8 cellular contexts compared by ENCODE assay signal in the genomic region with DNA sequence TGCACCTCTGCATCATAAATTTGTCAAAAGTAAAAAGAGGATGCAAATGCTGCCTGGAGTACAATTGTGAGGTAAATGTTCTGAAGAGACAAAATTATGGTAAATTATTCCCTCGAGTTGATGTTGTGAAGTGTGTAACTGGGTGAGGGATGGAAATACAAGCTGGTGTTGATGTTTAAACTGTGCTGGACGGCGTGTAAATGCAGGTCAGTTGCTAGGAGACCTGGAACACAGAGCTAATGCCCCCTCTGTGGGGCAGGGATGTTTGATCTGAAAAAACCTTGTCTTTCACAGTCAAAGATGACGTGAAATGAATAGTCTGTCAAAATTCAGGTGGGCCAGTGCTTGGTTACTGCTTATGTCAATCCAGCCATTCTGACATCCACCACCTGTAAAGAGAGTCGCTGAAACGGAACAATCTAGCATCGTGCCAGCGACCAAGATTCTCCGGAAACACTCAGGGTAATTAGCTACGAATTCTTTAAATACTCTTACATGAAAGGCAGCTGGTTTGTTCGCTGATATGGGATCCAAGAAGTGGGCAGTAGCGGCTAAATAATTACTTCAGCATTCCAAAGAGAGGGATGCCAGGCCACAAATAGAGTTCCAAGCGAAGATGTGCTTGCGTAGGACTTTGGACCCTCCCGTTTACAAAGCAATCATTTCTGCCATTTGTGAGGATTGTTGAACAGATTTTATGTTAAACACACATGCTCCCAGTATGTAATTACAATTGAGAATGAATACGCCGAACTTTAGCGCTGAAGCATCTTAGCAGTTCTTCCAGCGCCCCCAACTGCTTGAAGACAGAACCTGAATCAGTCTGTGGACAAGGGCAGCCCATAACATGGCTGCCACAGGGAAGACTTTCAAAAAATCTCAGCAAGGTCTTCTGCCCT. TPM values are rescaled to one million over a fixed set of nuclear protein-coding genes. Genes with fewer than 3 reads are reported as not detected.
DNase-seq lines count a peak whose midpoint lies in the region; ATAC-seq and TF ChIP-seq lines count a peak whose summit lies in the region.

No MANE protein-coding gene starts in this region.

- no peak for TF ChIP-seq POLR2A in suprapubic skin (IDR thresholded peaks at IDR 0.05)

- H3K27me3 Mint-ChIP-seq in Caco-2 (ENCODE audit: insufficient read depth, unreplicated experiment), result no peaks in the 10 kb centered on the region
- H3K27me3 Mint-ChIP-seq in activated T-helper 1 cell treated with anti-CD3 and anti-CD28 coated beads, Interleukin-12 subunit alpha, Interleukin-12 subunit beta, Interleukin-2, Interleukin-4 antibody, amounts not matched to agents 30 ng/mL and 10 ng/mL and 1 ng/mL, durations not matched to agents 14 hours and 24 hours and 36 hours (ENCODE audit: insufficient read depth), result peaks cover 5% of the 10 kb centered on the region

- H3K4me3 Mint-ChIP-seq in Caco-2 (ENCODE audit: unreplicated experiment), result peak overlapping the region; percentile 68
- no peak overlapping the region for H3K4me3 Mint-ChIP-seq in activated T-helper 1 cell treated with anti-CD3 and anti-CD28 coated beads, Interleukin-12 subunit alpha, Interleukin-12 subunit beta, Interleukin-2, Interleukin-4 antibody, amounts not matched to agents 30 ng/mL and 10 ng/mL and 1 ng/mL, durations not matched to agents 14 hours and 24 hours and 36 hours

- H3K36me3 ChIP-seq in Caco-2 (ENCODE audit: control insufficient read depth, insufficient read depth, low read length), result no peaks in the 10 kb centered on the region
- no peaks in the 10 kb centered on the region for H3K36me3 ChIP-seq in suprapubic skin

- peak overlapping the region; percentile 31 for H3K4me3 ChIP-seq in Caco-2 (ENCODE audit: low read depth, low read length)
- H3K4me3 ChIP-seq in suprapubic skin, result no peak overlapping the region

- intact Hi-C loops in Caco-2 (cut with micrococcal nuclease; ENCODE audit: unreplicated experiment), result loop anchor here (1.0 to 10.0 kb wide), 12 partner anchors 43 to 1184 kb away; partner anchors contain the start of genes PON2, PON3 and SGCE
- intact Hi-C loops in activated T-helper 1 cell treated with anti-CD3 and anti-CD28 coated beads, Interleukin-12 subunit alpha, Interleukin-12 subunit beta, Interleukin-2, Interleukin-4 antibody, amounts not matched to agents 30 ng/mL and 10 ng/mL and 1 ng/mL, durations not matched to agents 14 hours and 24 hours and 36 hours (cut with micrococcal nuclease), result loop anchor here (10.0 kb wide), 2 partner anchors 234 to 964 kb away; no protein-coding TSS in a partner anchor

- no peak for TF ChIP-seq EP300 in suprapubic skin (IDR thresholded peaks at IDR 0.05)

- no peaks in the 10 kb centered on the region for H3K9me3 Mint-ChIP-seq in Caco-2 (ENCODE audit: unreplicated experiment)
- no peaks in the 10 kb centered on the region for H3K9me3 Mint-ChIP-seq in activated T-helper 1 cell treated with anti-CD3 and anti-CD28 coated beads, Interleukin-12 subunit alpha, Interleukin-12 subunit beta, Interleukin-2, Interleukin-4 antibody, amounts not matched to agents 30 ng/mL and 10 ng/mL and 1 ng/mL, durations not matched to agents 14 hours and 24 hours and 36 hours

- H3K36me3 Mint-ChIP-seq in Caco-2 (ENCODE audit: insufficient read depth, unreplicated experiment), result no peaks in the 10 kb centered on the region
- no peaks in the 10 kb centered on the region for H3K36me3 Mint-ChIP-seq in activated T-helper 1 cell treated with anti-CD3 and anti-CD28 coated beads, Interleukin-12 subunit alpha, Interleukin-12 subunit beta, Interleukin-2, Interleukin-4 antibody, amounts not matched to agents 30 ng/mL and 10 ng/mL and 1 ng/mL, durations not matched to agents 14 hours and 24 hours and 36 hours (ENCODE audit: low read depth)

- BruUV-seq in Caco-2 (replicated peaks; lab: Mats Ljungman, UMichigan), result no TSS peak

- DNase-seq in Caco-2 (peak; percentile 72 to 76), NCI-H1930 (lab: John Stamatoyannopoulos, UW) (peak; percentile 74 to 78), cerebellar cortex (ENCODE audit: low spot score) (peak; percentile 47), midbrain (lab: John Stamatoyannopoulos, UW) (peak; percentile 40), cerebellar nuclear complex (lab: John Stamatoyannopoulos, UW) (no peak), suprapubic skin (ENCODE audit: low spot score in 2 of 2) (no peak)
- no peak for DNase-seq in activated T-helper 1 cell treated with anti-CD3 and anti-CD28 coated beads, Interleukin-12 subunit alpha, Interleukin-12 subunit beta, Interleukin-2, Interleukin-4 antibody, amounts not matched to agents 30 ng/mL and 10 ng/mL and 1 ng/mL, durations not matched to agents 14 hours and 24 hours and 36 hours (ENCODE audit: low spot score)

- peaks cover 11% of the 10 kb centered on the region for H3K4me1 Mint-ChIP-seq in Caco-2 (ENCODE audit: low read depth, unreplicated experiment)
- no peaks in the 10 kb centered on the region for H3K4me1 Mint-ChIP-seq in activated T-helper 1 cell treated with anti-CD3 and anti-CD28 coated beads, Interleukin-12 subunit alpha, Interleukin-12 subunit beta, Interleukin-2, Interleukin-4 antibody, amounts not matched to agents 30 ng/mL and 10 ng/mL and 1 ng/mL, durations not matched to agents 14 hours and 24 hours and 36 hours (ENCODE audit: low read depth)

- H3K27me3 ChIP-seq in Caco-2 (replicated peaks; ENCODE audit: control insufficient read depth, insufficient read depth, low read length) (no peaks in the 10 kb centered on the region), suprapubic skin (peaks cover 2% of the 10 kb centered on the region)

- WGBS in suprapubic skin, result 67% methylated on average over 19 of the region's 19 CpGs

- H3K27ac Mint-ChIP-seq in Caco-2 (ENCODE audit: unreplicated experiment), result peak overlapping the region; percentile 87
- no peak overlapping the region for H3K27ac Mint-ChIP-seq in activated T-helper 1 cell treated with anti-CD3 and anti-CD28 coated beads, Interleukin-12 subunit alpha, Interleukin-12 subunit beta, Interleukin-2, Interleukin-4 antibody, amounts not matched to agents 30 ng/mL and 10 ng/mL and 1 ng/mL, durations not matched to agents 14 hours and 24 hours and 36 hours

- POLR2A ChIA-PET in Caco-2 (lab: Charles Lee), result interaction anchor here (1.1 kb wide), 1 partner anchor 44 kb away, joined by 9 read pairs; the partner anchor contains the start of gene PON2

- peaks cover 20% of the 10 kb centered on the region for H3K4me1 ChIP-seq in Caco-2
- H3K4me1 ChIP-seq in suprapubic skin, result no peaks in the 10 kb centered on the region

- no peak for ATAC-seq in HG02763 (IDR thresholded peaks at IDR 0.05; ENCODE audit: unreplicated experiment)

- TF ChIP-seq CTCF in Caco-2 (IDR thresholded peaks at IDR 0.05; ENCODE audit: insufficient read depth in 1 of 2, low read depth in 1 of 2, low read length in 1 of 2, severe bottlenecking in 1 of 2, unreplicated experiment in 1 of 2) (peak; percentile 61 to 67), suprapubic skin (IDR thresholded peaks at IDR 0.05) (no peak)

- H3K9me3 ChIP-seq in Caco-2 (no peaks in the 10 kb centered on the region), suprapubic skin (no peaks in the 10 kb centered on the region)

- no peak overlapping the region for H3K27ac ChIP-seq in suprapubic skin

- CTCF ChIA-PET in Caco-2 (lab: Charles Lee), result interaction anchor here (0.6 to 4.6 kb wide), 10 partner anchors 8 to 231 kb away, joined by 3 to 70 read pairs (median 3); partner anchors contain the start of gene PON3

RNA-seq across cellular contexts. Expression of gene ASB4, which starts 7.4 kb away (rescaled TPM):
- total RNA-seq in Caco-2 (2022), result not detected in 2 replicates
- total RNA-seq in suprapubic skin, result under 1 TPM in 2 of 4 donors, not detected in 2; 0.13 to 0.31 TPM
- total RNA-seq in activated T-helper 1 cell treated with anti-CD3 and anti-CD28 coated beads, Interleukin-12 subunit alpha, Interleukin-12 subunit beta, Interleukin-2, Interleukin-4 antibody, amounts not matched to agents 30 ng/mL and 10 ng/mL and 1 ng/mL, durations not matched to agents 14 hours and 24 hours and 36 hours, result not detected in 2 replicates

RNA-seq across cellular contexts. Expression of gene PON2, which starts 43.6 kb away (rescaled TPM):
- total RNA-seq in Caco-2 (2022) (140 and 141 TPM in 2 replicates), suprapubic skin (100 to 1,000 TPM in 2 of 4 donors, 10 to 100 TPM in 2; 90.2 to 187 (median 117) TPM)
- total RNA-seq in activated T-helper 1 cell treated with anti-CD3 and anti-CD28 coated beads, Interleukin-12 subunit alpha, Interleukin-12 subunit beta, Interleukin-2, Interleukin-4 antibody, amounts not matched to agents 30 ng/mL and 10 ng/mL and 1 ng/mL, durations not matched to agents 14 hours and 24 hours and 36 hours, result 3.1 and 3.7 TPM in 2 replicates

Comparison
In these comparisons a context has a peak if more than half of its experiments do, and no peak if none do; other contexts are left out.
1. DNase-seq: peak in Caco-2 (2 of 2), NCI-H1930 (2 of 2), cerebellar cortex (single experiment) and midbrain (single experiment); none in cerebellar nuclear complex (0 of 2), suprapubic skin (0 of 2) and activated T-helper 1 cell treated with anti-CD3 and anti-CD28 coated beads, Interleukin-12 subunit alpha, Interleukin-12 subunit beta, Interleukin-2, Interleukin-4 antibody, amounts not matched to agents 30 ng/mL and 10 ng/mL and 1 ng/mL, durations not matched to agents 14 hours and 24 hours and 36 hours (single experiment).
2. CTCF ChIP-seq: peak in Caco-2 (2 of 2); none in suprapubic skin (0 of 2).
3. RNA of gene PON2, which starts 43.6 kb away (total RNA-seq): 140 to 141 TPM in Caco-2 and 90.2 to 187 TPM in suprapubic skin; 3.1 to 3.7 TPM in activated T-helper 1 cell treated with anti-CD3 and anti-CD28 coated beads, Interleukin-12 subunit alpha, Interleukin-12 subunit beta, Interleukin-2, Interleukin-4 antibody, amounts not matched to agents 30 ng/mL and 10 ng/mL and 1 ng/mL, durations not matched to agents 14 hours and 24 hours and 36 hours; every median in the first group is over 10 times any median in the second.